Comparison of ENCODE assay signal across 8 cellular contexts in the genomic region with DNA sequence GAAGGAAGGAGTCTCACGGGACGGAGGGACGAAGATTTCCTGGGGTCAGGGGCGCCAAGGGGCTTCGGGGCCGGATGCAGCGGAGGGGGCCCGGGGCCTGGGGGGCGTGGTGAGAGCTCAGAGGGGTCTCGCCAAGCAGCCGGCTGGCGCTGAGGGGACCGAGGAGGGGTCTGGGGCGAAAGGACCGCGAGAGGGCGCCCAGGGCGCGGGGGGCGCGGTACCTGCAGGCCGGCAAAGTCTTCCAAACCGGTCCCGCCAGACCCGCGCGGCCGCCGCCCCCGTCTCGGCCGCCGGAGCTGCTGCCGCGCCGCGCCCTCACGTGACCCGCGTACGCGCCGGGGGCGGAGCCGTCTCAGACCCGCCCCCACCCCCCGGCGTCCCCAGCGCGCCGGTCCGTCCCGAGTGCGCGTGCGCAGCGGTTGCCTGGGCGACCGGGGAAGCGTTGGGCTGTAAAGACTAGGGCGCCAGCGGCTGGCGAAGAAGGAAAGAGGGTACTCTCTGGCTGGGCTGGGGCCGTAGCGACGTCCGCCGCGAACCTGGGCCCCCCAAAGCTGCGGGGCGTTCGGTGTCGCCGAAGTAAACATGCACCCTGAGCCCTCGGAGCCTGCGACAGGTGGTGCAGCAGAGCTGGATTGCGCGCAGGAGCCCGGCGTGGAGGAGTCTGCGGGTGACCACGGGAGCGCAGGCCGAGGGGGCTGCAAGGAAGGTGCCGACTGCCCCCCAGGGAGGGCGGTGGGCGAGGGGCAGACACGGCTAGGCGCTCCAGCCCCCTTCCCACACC. TPM values are rescaled to one million over a fixed set of nuclear protein-coding genes. Genes with fewer than 3 reads are reported as not detected.
DNase-seq lines count a peak whose midpoint lies in the region; ATAC-seq, FAIRE-seq and TF ChIP-seq lines count a peak whose summit lies in the region.

DNAAF1 (plus strand) TSS at position 450 of the 781 bp plus-strand sequence; CDS start at position 583, 133 bp downstream.
HSDL1 (minus strand) TSS at position 319 of the 781 bp plus-strand sequence. CDS start 13,856 bp downstream, outside the sequence.

- H3K9ac ChIP-seq in astrocyte (ENCODE audit: low read length) = peak within 1 kb of the TSS; percentile 77

- peaks cover 6% of the 10 kb centered on the region for H3K27me3 Mint-ChIP-seq in T-helper 2 cell treated with Interferon-gamma antibody and Interleukin-4, amounts not matched to agents 5 μg/mL and 100 μg/mL, for 36 hours (ENCODE audit: low read depth)
- H3K27me3 Mint-ChIP-seq in astrocyte (ENCODE audit: low read depth, unreplicated experiment) = peaks cover 5% of the 10 kb centered on the region

- peak within 1 kb of the TSS; percentile 85 for H3K4me2 ChIP-seq in astrocyte (ENCODE audit: low read length)

- H3K4me3 ChIP-seq in astrocyte (ENCODE audit: insufficient read depth, low read depth, low read length) = peak within 1 kb of the TSS; percentile 73

- H3K79me2 ChIP-seq in astrocyte (ENCODE audit: insufficient read depth, low read length) = peaks cover 35% of the 10 kb centered on the region

- TF ChIP-seq CTCF in astrocyte (IDR thresholded peaks at IDR 0.05; ENCODE audit: insufficient read depth, low read depth, low read length) = no peak

- no peaks in the 10 kb centered on the region for H3K36me3 ChIP-seq in astrocyte (ENCODE audit: insufficient read depth, low read length)

- FAIRE-seq in GM12892 (lab: Jason Lieb, UNC) (peak; percentile 95), astrocyte (lab: Jason Lieb, UNC) (no peak)

- H3K4me1 Mint-ChIP-seq in T-helper 2 cell treated with Interferon-gamma antibody and Interleukin-4, amounts not matched to agents 5 μg/mL and 100 μg/mL, for 36 hours (ENCODE audit: low read depth) = peaks cover 10% of the 10 kb centered on the region
- peaks cover under 1% of the 10 kb centered on the region for H3K4me1 Mint-ChIP-seq in astrocyte (ENCODE audit: low read depth, unreplicated experiment)

- DNase-seq in GM12892 (ENCODE audit: insufficient read length) (peak; percentile 93), NCI-H1105 (lab: John Stamatoyannopoulos, UW) (peak; percentile 69), astrocyte (ENCODE audit: low read depth) (peak; percentile 29), hippocampal formation (lab: John Stamatoyannopoulos, UW) (peak; percentile 73 to 85), retina (peak; percentile 94), cortex of kidney (lab: John Stamatoyannopoulos, UW) (no peak)
- peak; percentile 92 for DNase-seq in T-helper 2 cell treated with Interferon-gamma antibody and Interleukin-4, amounts not matched to agents 5 μg/mL and 100 μg/mL, for 36 hours (ENCODE audit: low spot score)

- no peak within 1 kb of the TSS for H3K27ac ChIP-seq in astrocyte (ENCODE audit: low read depth, low read length)

- H3K9me3 ChIP-seq in astrocyte (ENCODE audit: insufficient read depth, low read depth, low read length) = no peaks in the 10 kb centered on the region

- peaks cover 3% of the 10 kb centered on the region for H3K4me1 ChIP-seq in astrocyte (ENCODE audit: insufficient read depth, low read length)

- peak within 1 kb of the TSS; percentile 94 for H3K4me3 Mint-ChIP-seq in T-helper 2 cell treated with Interferon-gamma antibody and Interleukin-4, amounts not matched to agents 5 μg/mL and 100 μg/mL, for 36 hours
- H3K4me3 Mint-ChIP-seq in astrocyte (ENCODE audit: unreplicated experiment) = peak within 1 kb of the TSS; percentile 96

- ATAC-seq in HG02642 (IDR thresholded peaks at IDR 0.05; ENCODE audit: poor library complexity, unreplicated experiment) = peak; percentile 85

- peak; percentile 59; the same call in 1 of the 2 replicates for TF ChIP-seq POLR2A in GM12892 (IDR thresholded peaks at IDR 0.05; ENCODE audit: low read depth, low read length)

- H2AFZ ChIP-seq in astrocyte (ENCODE audit: low read depth, low read length) = peak within 1 kb of the TSS; percentile 99

- peaks cover 5% of the 10 kb centered on the region for H3K27me3 ChIP-seq in astrocyte (ENCODE audit: insufficient read depth, low read length)

- H3K36me3 Mint-ChIP-seq in T-helper 2 cell treated with Interferon-gamma antibody and Interleukin-4, amounts not matched to agents 5 μg/mL and 100 μg/mL, for 36 hours (ENCODE audit: low read depth) = peaks cover 2% of the 10 kb centered on the region
- H3K36me3 Mint-ChIP-seq in astrocyte (ENCODE audit: low read depth, unreplicated experiment) = peaks cover under 1% of the 10 kb centered on the region

- peaks cover 20% of the 10 kb centered on the region for H4K20me1 ChIP-seq in astrocyte (ENCODE audit: insufficient read depth, low read length)

- peak within 1 kb of the TSS; percentile 82 for H3K27ac Mint-ChIP-seq in T-helper 2 cell treated with Interferon-gamma antibody and Interleukin-4, amounts not matched to agents 5 μg/mL and 100 μg/mL, for 36 hours
- H3K27ac Mint-ChIP-seq in astrocyte (ENCODE audit: unreplicated experiment) = peak within 1 kb of the TSS; percentile 62

- no peaks in the 10 kb centered on the region for H3K9me3 Mint-ChIP-seq in T-helper 2 cell treated with Interferon-gamma antibody and Interleukin-4, amounts not matched to agents 5 μg/mL and 100 μg/mL, for 36 hours
- H3K9me3 Mint-ChIP-seq in astrocyte (ENCODE audit: unreplicated experiment) = no peaks in the 10 kb centered on the region

RNA-seq across cellular contexts. Expression of gene DNAAF1, which starts in this region (rescaled TPM):
- 0.47 TPM for polyA plus RNA-seq in GM12892 (2012; ENCODE audit: missing spikeins)
- 0.30 and 0.38 TPM in 2 replicates for total RNA-seq in astrocyte

RNA-seq across cellular contexts. Expression of gene HSDL1, which starts in this region (rescaled TPM):
- polyA plus RNA-seq in GM12892 (2012; ENCODE audit: missing spikeins) = 7.3 TPM
- total RNA-seq in astrocyte = 26.5 and 29.2 TPM in 2 replicates
